In the genomic region with DNA sequence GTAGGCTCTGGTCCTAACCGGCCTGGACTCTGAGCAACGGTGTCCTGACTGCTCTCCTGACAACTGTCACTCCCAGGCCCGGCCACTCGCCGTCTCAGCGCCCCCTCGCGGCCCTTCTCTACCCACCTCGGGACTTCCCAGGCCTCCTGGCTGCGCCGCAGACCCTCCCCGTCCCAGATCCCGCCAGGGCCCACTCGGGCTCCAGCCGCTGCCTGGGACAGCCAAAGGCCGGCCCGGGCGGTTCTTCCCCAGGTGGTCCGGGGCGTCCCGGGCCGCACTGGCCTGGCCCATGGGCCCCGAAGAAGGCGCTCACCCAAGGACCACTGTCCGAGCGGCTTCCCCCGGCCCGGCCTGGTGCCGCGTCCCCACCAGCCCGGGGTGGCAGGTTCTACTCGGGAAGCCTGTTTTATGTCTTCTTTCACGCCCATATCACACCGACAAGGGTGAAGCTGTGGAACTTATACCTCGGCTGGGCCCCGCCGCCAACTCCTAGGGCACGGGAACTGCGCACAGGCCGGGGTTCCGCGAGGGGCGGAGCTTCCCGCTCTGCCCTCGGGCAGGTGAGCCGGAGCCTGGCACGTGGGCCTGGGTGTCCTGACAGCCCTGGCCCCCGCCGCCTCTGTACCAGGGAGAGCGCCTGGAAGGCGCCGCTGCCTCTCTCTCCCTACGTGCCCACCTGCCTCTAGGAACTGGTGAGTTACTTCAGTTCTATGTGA, we compare ENCODE assay signal across 9 cellular contexts.
DNase-seq lines count a peak whose midpoint lies in the region; ATAC-seq, FAIRE-seq and TF ChIP-seq lines count a peak whose summit lies in the region.
"Had no signal": no experiment of that assay in that cellular context is flagged by ENCODE, and none has a peak within 500 bp of the region (broad histone marks: within the 10 kb centered on the region; RNA-seq: fewer than 3 reads in every experiment).

No MANE protein-coding gene starts in this region.

- WGBS in HepG2 (ENCODE audit: low lambda C conversion rate): 31% methylated on average over 9 of the region's 53 CpGs

- no peak for TF ChIP-seq POLR2A in HepG2 (IDR thresholded peaks at IDR 0.05; ENCODE audit: insufficient read depth in 1 of 2, low read depth in 2 of 2, low read length in 2 of 2)

- FAIRE-seq in HepG2 (lab: Jason Lieb, UNC): no peak

- no peaks in the 10 kb centered on the region for H3K79me2 ChIP-seq in KMS-11 (ENCODE audit: insufficient read depth, low read depth)
- no peaks in the 10 kb centered on the region for H3K79me2 ChIP-seq in HepG2 (ENCODE audit: insufficient read depth, low read length)

- H3K9ac ChIP-seq in KMS-11 (peak overlapping the region; percentile 73), HepG2 (ENCODE audit: insufficient read depth, low read depth, low read length) (no peak overlapping the region)

- H3K4me1 ChIP-seq in KMS-11 (ENCODE audit: low read depth, poor library complexity, severe bottlenecking): peaks cover 4% of the 10 kb centered on the region
- H3K4me1 ChIP-seq in HepG2 (ENCODE audit: insufficient read depth, low read length): no peaks in the 10 kb centered on the region

- H3K9me3 Mint-ChIP-seq in chondrocyte (ENCODE audit: low read depth): no peaks in the 10 kb centered on the region

- H3K4me3 ChIP-seq in KMS-11 (IDR thresholded peaks at IDR 0.05; ENCODE audit: insufficient read depth, low read depth, low read length) (peak overlapping the region; percentile 54), HepG2 (replicated peaks in 1 of 3; ENCODE audit: insufficient read depth in 1 of 3, low read depth in 2 of 3, low read length in 3 of 3) (no peak overlapping the region; a peak in 1 of 6 replicates)
- H3K4me3 ChIP-seq: SK-N-MC had no signal

- H3K36me3 ChIP-seq in KMS-11 (ENCODE audit: insufficient read depth) (no peaks in the 10 kb centered on the region), HepG2 (replicated peaks in 1 of 2; ENCODE audit: control insufficient read depth in 1 of 2, insufficient read depth in 2 of 2, low read length in 2 of 2) (no peaks in the 10 kb centered on the region)

- TF ChIP-seq RAD21 in HepG2 (CRISPR knock-in tag; IDR thresholded peaks at IDR 0.05): peak; percentile 41; the same call in 1 of the 2 replicates

- POLR2A ChIA-PET in HepG2 (lab: Yijun Ruan, JAX): no interaction called here

- H3K27me3 ChIP-seq in KMS-11 (ENCODE audit: insufficient read depth, low read depth) (no peaks in the 10 kb centered on the region), HepG2 (ENCODE audit: control insufficient read depth in 1 of 2, insufficient read depth in 2 of 2, low read length in 2 of 2) (no peaks in the 10 kb centered on the region; a peak in 1 of 5 replicates)

- H4K20me1 ChIP-seq in KMS-11 (ENCODE audit: insufficient read depth) (no peaks in the 10 kb centered on the region), HepG2 (ENCODE audit: insufficient read depth, low read length) (no peaks in the 10 kb centered on the region)

- H2AFZ ChIP-seq in KMS-11 (ENCODE audit: low read depth): peak overlapping the region; percentile 95
- no peak overlapping the region for H2AFZ ChIP-seq in HepG2 (ENCODE audit: low read length)

- H3K4me2 ChIP-seq in KMS-11 (peak overlapping the region; percentile 45), HepG2 (ENCODE audit: low read depth, low read length) (no peak overlapping the region)

- no peak overlapping the region for H3K27ac Mint-ChIP-seq in chondrocyte (ENCODE audit: unreplicated experiment)

- ATAC-seq in GM21526 (IDR thresholded peaks at IDR 0.05; ENCODE audit: low FRiP score, unreplicated experiment) (peak; percentile 87), HepG2 (peak; percentile 100)

- CTCF ChIA-PET in HepG2 (lab: Yijun Ruan, JAX; ENCODE audit: low intra/inter-chr PET ratio, low total read pairs): no interaction called here

- no peak for TF ChIP-seq EP300 in HepG2 (IDR thresholded peaks at IDR 0.05; ENCODE audit: low read depth in 2 of 2, low read length in 2 of 2)
- TF ChIP-seq EP300 in HepG2 (CRISPR knock-in tag; IDR thresholded peaks at IDR 0.05; ENCODE audit: borderline replicate concordance): no peak

- peak overlapping the region; percentile 44 for H3K4me3 Mint-ChIP-seq in chondrocyte (ENCODE audit: unreplicated experiment)

- peak overlapping the region; percentile 32; the same call in 1 of the 2 replicates for H3K27ac ChIP-seq in KMS-11
- H3K27ac ChIP-seq in HepG2 (ENCODE audit: extremely low read length, insufficient read depth, low read length): no peak overlapping the region
- H3K27ac ChIP-seq: SK-N-MC had no signal

- no peaks in the 10 kb centered on the region for H3K27me3 Mint-ChIP-seq in chondrocyte (ENCODE audit: low read depth)

- TF ChIP-seq CTCF in KMS-11 (conservative IDR thresholded peaks at IDR 0.05; ENCODE audit: low read depth, low read length): peak; percentile 64
- TF ChIP-seq CTCF in chondrocyte (IDR thresholded peaks at IDR 0.05): peak; percentile 59
- peak; percentile 75 for TF ChIP-seq CTCF in HepG2 (CRISPR knock-in tag; IDR thresholded peaks at IDR 0.05)

- intact Hi-C loops in HepG2 (cut with micrococcal nuclease; ENCODE audit: unreplicated experiment): loop anchor here (1.0 to 2.0 kb wide), 2 partner anchors 32 to 316 kb away; no protein-coding TSS in a partner anchor

- no peaks in the 10 kb centered on the region for H3K9me3 ChIP-seq in HepG2 (ENCODE audit: low read length)

- H3K4me1 Mint-ChIP-seq in chondrocyte (ENCODE audit: low read depth): no peaks in the 10 kb centered on the region

- in situ Hi-C loops in HepG2 (cut with HindIII; ENCODE audit: extremely low pct_ligation_motif_present, low pct_unique_long_range_greater_than_20kb): no loop called here

- no peaks in the 10 kb centered on the region for H3K36me3 Mint-ChIP-seq in chondrocyte (ENCODE audit: low read depth)

- no TSS peak for BruUV-seq in HepG2 (replicated peaks; lab: Mats Ljungman, UMichigan)

- DNase-seq in DMS114 treated with DMSO at 0.1 percent for 48 hours (lab: John Stamatoyannopoulos, UW; ENCODE audit: unreplicated experiment) (peak; percentile 72), chondrocyte (ENCODE audit: low spot score) (peak; percentile 88), HepG2 (ENCODE audit: low spot score) (peak; percentile 27), HT-29 (ENCODE audit: low spot score) (no peak)
- peak; percentile 54 to 70 for DNase-seq in activated CD4-positive, alpha-beta T cell treated with anti-CD3 and anti-CD28 coated beads for 24 hours (ENCODE audit: low read depth in 2 of 2)
- peak; percentile 79 to 84 for DNase-seq in stimulated activated CD4-positive, alpha-beta T cell treated with anti-CD3 and anti-CD28 coated beads, Interleukin-2, amount 100 ng/mL, for 24 hours

TF ChIP-seq in HepG2, 621 proteins besides CTCF, POLR2A, EP300 and RAD21 (continues in another document):
- no peak for TF ChIP-seq ZNF431 (CRISPR knock-in tag; IDR thresholded peaks at IDR 0.05; ENCODE audit: borderline replicate concordance, low read depth)
- TF ChIP-seq NAIF1 (CRISPR knock-in tag; IDR thresholded peaks at IDR 0.05; ENCODE audit: borderline replicate concordance): no peak
- TF ChIP-seq SRY (CRISPR knock-in tag; IDR thresholded peaks at IDR 0.05): no peak
- TF ChIP-seq, protein P1, sequence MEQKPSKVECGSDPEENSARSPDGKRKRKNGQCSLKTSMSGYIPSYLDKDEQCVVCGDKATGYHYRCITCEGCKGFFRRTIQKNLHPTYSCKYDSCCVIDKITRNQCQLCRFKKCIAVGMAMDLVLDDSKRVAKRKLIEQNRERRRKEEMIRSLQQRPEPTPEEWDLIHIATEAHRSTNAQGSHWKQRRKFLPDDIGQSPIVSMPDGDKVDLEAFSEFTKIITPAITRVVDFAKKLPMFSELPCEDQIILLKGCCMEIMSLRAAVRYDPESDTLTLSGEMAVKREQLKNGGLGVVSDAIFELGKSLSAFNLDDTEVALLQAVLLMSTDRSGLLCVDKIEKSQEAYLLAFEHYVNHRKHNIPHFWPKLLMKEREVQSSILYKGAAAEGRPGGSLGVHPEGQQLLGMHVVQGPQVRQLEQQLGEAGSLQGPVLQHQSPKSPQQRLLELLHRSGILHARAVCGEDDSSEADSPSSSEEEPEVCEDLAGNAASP (CRISPR knock-in tag; IDR thresholded peaks at IDR 0.05; ENCODE audit: borderline replicate concordance): 0 out of 2 replicates have a peak, but pooled peaks have one; percentile 14
- no peak for TF ChIP-seq ZNF317 (CRISPR knock-in tag; IDR thresholded peaks at IDR 0.05)
- peak; percentile 30; the same call in 1 of the 2 replicates for TF ChIP-seq SMC3 (IDR thresholded peaks at IDR 0.05; ENCODE audit: low read length)
- peak; percentile 34; the same call in 1 of the 2 replicates for TF ChIP-seq GABPB1 (CRISPR knock-in tag; IDR thresholded peaks at IDR 0.05)
- TF ChIP-seq ETV6 (CRISPR knock-in tag; conservative IDR thresholded peaks at IDR 0.05): 0 out of 2 replicates have a peak, but pooled peaks have one; percentile 34
- TF ChIP-seq, protein P2, sequence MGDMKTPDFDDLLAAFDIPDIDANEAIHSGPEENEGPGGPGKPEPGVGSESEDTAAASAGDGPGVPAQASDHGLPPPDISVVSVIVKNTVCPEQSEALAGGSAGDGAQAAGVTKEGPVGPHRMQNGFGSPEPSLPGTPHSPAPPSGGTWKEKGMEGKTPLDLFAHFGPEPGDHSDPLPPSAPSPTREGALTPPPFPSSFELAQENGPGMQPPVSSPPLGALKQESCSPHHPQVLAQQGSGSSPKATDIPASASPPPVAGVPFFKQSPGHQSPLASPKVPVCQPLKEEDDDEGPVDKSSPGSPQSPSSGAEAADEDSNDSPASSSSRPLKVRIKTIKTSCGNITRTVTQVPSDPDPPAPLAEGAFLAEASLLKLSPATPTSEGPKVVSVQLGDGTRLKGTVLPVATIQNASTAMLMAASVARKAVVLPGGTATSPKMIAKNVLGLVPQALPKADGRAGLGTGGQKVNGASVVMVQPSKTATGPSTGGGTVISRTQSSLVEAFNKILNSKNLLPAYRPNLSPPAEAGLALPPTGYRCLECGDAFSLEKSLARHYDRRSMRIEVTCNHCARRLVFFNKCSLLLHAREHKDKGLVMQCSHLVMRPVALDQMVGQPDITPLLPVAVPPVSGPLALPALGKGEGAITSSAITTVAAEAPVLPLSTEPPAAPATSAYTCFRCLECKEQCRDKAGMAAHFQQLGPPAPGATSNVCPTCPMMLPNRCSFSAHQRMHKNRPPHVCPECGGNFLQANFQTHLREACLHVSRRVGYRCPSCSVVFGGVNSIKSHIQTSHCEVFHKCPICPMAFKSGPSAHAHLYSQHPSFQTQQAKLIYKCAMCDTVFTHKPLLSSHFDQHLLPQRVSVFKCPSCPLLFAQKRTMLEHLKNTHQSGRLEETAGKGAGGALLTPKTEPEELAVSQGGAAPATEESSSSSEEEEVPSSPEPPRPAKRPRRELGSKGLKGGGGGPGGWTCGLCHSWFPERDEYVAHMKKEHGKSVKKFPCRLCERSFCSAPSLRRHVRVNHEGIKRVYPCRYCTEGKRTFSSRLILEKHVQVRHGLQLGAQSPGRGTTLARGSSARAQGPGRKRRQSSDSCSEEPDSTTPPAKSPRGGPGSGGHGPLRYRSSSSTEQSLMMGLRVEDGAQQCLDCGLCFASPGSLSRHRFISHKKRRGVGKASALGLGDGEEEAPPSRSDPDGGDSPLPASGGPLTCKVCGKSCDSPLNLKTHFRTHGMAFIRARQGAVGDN (CRISPR knock-in tag; IDR thresholded peaks at IDR 0.05): peak; percentile 14; the same call in 1 of the 2 replicates
